14 cellular contexts compared by ENCODE assay signal in genomic region chr3:22245817-22246583, GRCh38.
"Had no signal": no experiment of that assay in that cellular context is flagged by ENCODE, and none has a peak within 500 bp of the region (broad histone marks: within the 10 kb centered on the region; RNA-seq: fewer than 3 reads in every experiment).

No MANE protein-coding gene starts in this region.

- H3K36me3 ChIP-seq: sigmoid colon, thoracic aorta, upper lobe of right lung had no signal

- ATAC-seq: activated T-cell treated with anti-CD3 and anti-CD28 coated beads, Interleukin-2, amount 50 U/mL, for 72 hours; stimulated activated effector memory CD8-positive, alpha-beta T cell treated with anti-CD3 and anti-CD28 coated beads, Interleukin-12 subunit alpha, Interleukin-12 subunit beta, amount 100 ng/mL, for 72 hours had no signal

- H3K27me3 ChIP-seq: sigmoid colon, upper lobe of right lung had no signal

- H3K9me3 ChIP-seq: sigmoid colon, thoracic aorta, upper lobe of right lung had no signal

- H3K4me1 ChIP-seq: upper lobe of right lung had no signal

- DNase-seq: activated CD4-positive, alpha-beta T cell treated with anti-CD3 and anti-CD28 coated beads, Interleukin-2, amount 10 ng/mL, durations not matched to agents 7 days and 5 days; activated CD8-positive, alpha-beta memory T cell treated with anti-CD3 and anti-CD28 coated beads, Interleukin-2, amount 50 U/mL, for 48 hours; activated gamma-delta T cell; activated T-cell treated with anti-CD3 and anti-CD28 coated beads, Interleukin-2, amount 50 U/mL, for 72 hours; cortex of kidney; effector CD8-positive, alpha-beta T cell; head of caudate nucleus; immature natural killer cell; nucleus accumbens; sigmoid colon; T-helper 2 cell; upper lobe of right lung had no signal

- H3K27ac ChIP-seq: sigmoid colon, thoracic aorta, upper lobe of right lung had no signal

- H3K4me3 ChIP-seq: sigmoid colon, thoracic aorta, upper lobe of right lung had no signal
